Comparison of ENCODE assay signal across 1 cellular context in genomic region chr7:99173787-99174186, GRCh38.
TF ChIP-seq lines count a peak whose summit lies in the region.

No MANE protein-coding gene starts in this region.

TF ChIP-seq in HepG2, 621 proteins besides CTCF, POLR2A, EP300 and RAD21 (continued from another document and continues in another):
- TF ChIP-seq ZBTB40 (IDR thresholded peaks at IDR 0.05): no peak
- TF ChIP-seq ZBTB40 (CRISPR knock-in tag; IDR thresholded peaks at IDR 0.05): no peak
- TF ChIP-seq ZNF24 (IDR thresholded peaks at IDR 0.05): no peak
- peak; percentile 87; the same call in 1 of the 2 replicates for TF ChIP-seq NCOR1 (IDR thresholded peaks at IDR 0.05; ENCODE audit: borderline replicate concordance, low read length)
- TF ChIP-seq PATZ1 (CRISPR knock-in tag; IDR thresholded peaks at IDR 0.05): peak; percentile 56; the same call in 1 of the 2 replicates
- TF ChIP-seq CREB3 (CRISPR knock-in tag; IDR thresholded peaks at IDR 0.05): no peak
- peak; percentile 29; the same call in 1 of the 2 replicates for TF ChIP-seq GABPB1 (CRISPR knock-in tag; IDR thresholded peaks at IDR 0.05)
- TF ChIP-seq SRF (IDR thresholded peaks at IDR 0.05; ENCODE audit: low read depth, low read length): no peak
- TF ChIP-seq REPIN1 (CRISPR knock-in tag; IDR thresholded peaks at IDR 0.05; ENCODE audit: borderline replicate concordance, low read depth): 0 out of 2 replicates have a peak, but pooled peaks have one; percentile 45
- TF ChIP-seq ARID3A (IDR thresholded peaks at IDR 0.05; ENCODE audit: low read depth, low read length): 0 out of 2 replicates have a peak, but pooled peaks have one; percentile 28
- TF ChIP-seq TCF7 (IDR thresholded peaks at IDR 0.05; ENCODE audit: low read depth): 0 out of 2 replicates have a peak, but pooled peaks have one; percentile 10
- peak; percentile 38; the same call in 1 of the 2 replicates for TF ChIP-seq TBX2 (CRISPR knock-in tag; IDR thresholded peaks at IDR 0.05; ENCODE audit: borderline replicate concordance)
- peak; percentile 47; the same call in 1 of the 2 replicates for TF ChIP-seq ZBTB10 (CRISPR knock-in tag; IDR thresholded peaks at IDR 0.05; ENCODE audit: borderline replicate concordance)
- no peak for TF ChIP-seq MAZ (IDR thresholded peaks at IDR 0.05; ENCODE audit: borderline replicate concordance, low read depth, low read length)
- TF ChIP-seq MAZ (CRISPR knock-in tag; IDR thresholded peaks at IDR 0.05; ENCODE audit: low read depth): 0 out of 2 replicates have a peak, but pooled peaks have one; percentile 19
- no peak for TF ChIP-seq RFXAP (CRISPR knock-in tag; IDR thresholded peaks at IDR 0.05; ENCODE audit: borderline replicate concordance)
- TF ChIP-seq AKAP8 (CRISPR knock-in tag; IDR thresholded peaks at IDR 0.05): no peak
- TF ChIP-seq DNMT3B (CRISPR knock-in tag; conservative IDR thresholded peaks at IDR 0.05): no peak
- 0 out of 2 replicates have a peak, but pooled peaks have one; percentile 54 for TF ChIP-seq ZNF12 (CRISPR knock-in tag; IDR thresholded peaks at IDR 0.05)
- TF ChIP-seq POGK (CRISPR knock-in tag; conservative IDR thresholded peaks at IDR 0.05): 0 out of 2 replicates have a peak, but pooled peaks have one; percentile 46
- peak; percentile 53; the same call in 1 of the 2 replicates for TF ChIP-seq FOXP4 (CRISPR knock-in tag; IDR thresholded peaks at IDR 0.05)
- TF ChIP-seq ZNF232 (CRISPR knock-in tag; IDR thresholded peaks at IDR 0.05; ENCODE audit: borderline replicate concordance): peak; percentile 41; the same call in 1 of the 2 replicates
- no peak for TF ChIP-seq NONO (IDR thresholded peaks at IDR 0.05)
- 0 out of 2 replicates have a peak, but pooled peaks have one; percentile 16 for TF ChIP-seq NONO (CRISPR knock-in tag; conservative IDR thresholded peaks at IDR 0.05)
- TF ChIP-seq ZNF33B (CRISPR knock-in tag; IDR thresholded peaks at IDR 0.05): no peak
- peak; percentile 36; the same call in 1 of the 2 replicates for TF ChIP-seq ELF3 (CRISPR knock-in tag; IDR thresholded peaks at IDR 0.05)
- no peak for TF ChIP-seq ZNF468 (CRISPR knock-in tag; IDR thresholded peaks at IDR 0.05)
- no peak for TF ChIP-seq ZNF124 (CRISPR knock-in tag; IDR thresholded peaks at IDR 0.05)
- TF ChIP-seq ZNF574 (CRISPR knock-in tag; IDR thresholded peaks at IDR 0.05): 0 out of 2 replicates have a peak, but pooled peaks have one; percentile 41
- peak; percentile 54 for TF ChIP-seq ZMYM4 (CRISPR knock-in tag; IDR thresholded peaks at IDR 0.05)
- no peak for TF ChIP-seq STAG1 (CRISPR knock-in tag; IDR thresholded peaks at IDR 0.05)
- TF ChIP-seq CBX5 (CRISPR knock-in tag; IDR thresholded peaks at IDR 0.05; ENCODE audit: borderline replicate concordance): peak; percentile 71; the same call in 1 of the 2 replicates
- peak; percentile 100 for TF ChIP-seq CEBPB (IDR thresholded peaks at IDR 0.05; ENCODE audit: borderline replicate concordance, low read depth, low read length)
